10 cellular contexts compared by ENCODE assay signal in genomic region chr3:66609660-66610547, GRCh38.
DNase-seq lines count a peak whose midpoint lies in the region; ATAC-seq and TF ChIP-seq lines count a peak whose summit lies in the region.
"Had no signal": no experiment of that assay in that cellular context is flagged by ENCODE, and none has a peak within 500 bp of the region (broad histone marks: within the 10 kb centered on the region; RNA-seq: fewer than 3 reads in every experiment).

No MANE protein-coding gene starts in this region.

- no peak overlapping the region for H2BK5ac ChIP-seq in trophoblast cell (ENCODE audit: low read depth, low read length, poor library complexity)

- H3K23ac ChIP-seq in trophoblast cell (ENCODE audit: low read length): no peak overlapping the region

- DNase-seq in GM23338 (ENCODE audit: low spot score): peak; percentile 83
- peak; percentile 91 for DNase-seq in NCI-H345 (lab: John Stamatoyannopoulos, UW)
- peak; percentile 52 for DNase-seq in colonic mucosa
- peak in 30 of 56 donors; percentile 2 to 71 (median 25) for DNase-seq in nucleus accumbens (lab: John Stamatoyannopoulos, UW)
- DNase-seq in trophoblast cell: no peak
- no peak for DNase-seq in NCI-H1048 (lab: John Stamatoyannopoulos, UW)
- DNase-seq: activated naive CD4-positive, alpha-beta T cell treated with Interleukin-2 at 50 U/mL for 16 hours; tibial artery had no signal

- no peak overlapping the region for H2AK5ac ChIP-seq in trophoblast cell (ENCODE audit: low read length)

- no peak for TF ChIP-seq CTCF in GM23338 (conservative IDR thresholded peaks at IDR 0.05; ENCODE audit: low read depth in 2 of 2)
- no peak for TF ChIP-seq CTCF in colonic mucosa (IDR thresholded peaks at IDR 0.05)

- intact Hi-C loops in colonic mucosa (cut with DNase I): no loop called here

- H3K27me3 ChIP-seq in GM23338 (ENCODE audit: insufficient read depth) (no peaks in the 10 kb centered on the region), colonic mucosa (no peaks in the 10 kb centered on the region), trophoblast cell (ENCODE audit: insufficient read depth, low read length) (no peaks in the 10 kb centered on the region)
- H3K27me3 ChIP-seq: tibial artery had no signal

- H3K79me2 ChIP-seq in GM23338 (replicated peaks; ENCODE audit: insufficient read depth): no peaks in the 10 kb centered on the region
- no peaks in the 10 kb centered on the region for H3K79me2 ChIP-seq in trophoblast cell (ENCODE audit: control insufficient read depth, insufficient read depth, low read length, poor library complexity)

- no peak overlapping the region for H3K14ac ChIP-seq in trophoblast cell (ENCODE audit: low read length)

- H2BK12ac ChIP-seq in trophoblast cell (ENCODE audit: low read length): no peak overlapping the region

- peak overlapping the region; percentile 89 for H3K27ac Mint-ChIP-seq in GM23338

- H3K9me3 Mint-ChIP-seq in GM23338: no peaks in the 10 kb centered on the region; the same call in 2 of the 3 replicates

- no peak overlapping the region for H4K12ac ChIP-seq in trophoblast cell (ENCODE audit: low read depth, low read length)

- no peaks in the 10 kb centered on the region for H3K79me1 ChIP-seq in trophoblast cell (ENCODE audit: low read length)

- H4K91ac ChIP-seq in trophoblast cell (ENCODE audit: low read depth, low read length): no peak overlapping the region

- no peak overlapping the region for H4K8ac ChIP-seq in trophoblast cell (ENCODE audit: low read depth, low read length)

- H3K36me3 Mint-ChIP-seq in GM23338 (ENCODE audit: low read depth): no peaks in the 10 kb centered on the region

- H3K27ac ChIP-seq in GM23338 (ENCODE audit: low read depth) (peak overlapping the region; percentile 48), colonic mucosa (no peak overlapping the region), trophoblast cell (ENCODE audit: low read depth, low read length) (no peak overlapping the region)
- H3K27ac ChIP-seq: tibial artery had no signal

- peaks cover 14% of the 10 kb centered on the region for H3K27me3 Mint-ChIP-seq in GM23338 (ENCODE audit: insufficient read depth, low read depth, poor library complexity)

- H4K20me1 ChIP-seq in GM23338 (replicated peaks; ENCODE audit: insufficient read depth): no peaks in the 10 kb centered on the region

- 0 out of 2 replicates have a peak, but pooled peaks cover 8% of the 10 kb centered on the region for H3K9me2 ChIP-seq in GM23338 (ENCODE audit: insufficient read depth)

- H3K4me1 Mint-ChIP-seq in GM23338: peaks cover 23% of the 10 kb centered on the region

- no CpG with 5 or more reads among the region's 8 CpGs for WGBS in trophoblast cell (ENCODE audit: extremely low coverage, insufficient coverage, insufficient read length)

- H3K4me1 ChIP-seq in GM23338 (ENCODE audit: insufficient read depth) (peaks cover 21% of the 10 kb centered on the region), colonic mucosa (no peaks in the 10 kb centered on the region), trophoblast cell (ENCODE audit: control insufficient read depth in 1 of 2, insufficient read depth in 2 of 2, low read length in 2 of 2) (no peaks in the 10 kb centered on the region)

- ATAC-seq in GM23338 (peak; percentile 81), HG03439 (IDR thresholded peaks at IDR 0.05; ENCODE audit: unreplicated experiment) (no peak), GM21737 (IDR thresholded peaks at IDR 0.05; ENCODE audit: unreplicated experiment) (no peak)

- no peak overlapping the region for H3K4me3 ChIP-seq in GM23338
- no peak overlapping the region for H3K4me3 ChIP-seq in colonic mucosa
- no peak overlapping the region for H3K4me3 ChIP-seq in trophoblast cell (ENCODE audit: low read depth, low read length)
- H3K4me3 ChIP-seq: tibial artery had no signal

- H3K18ac ChIP-seq in trophoblast cell (ENCODE audit: low read length): no peak overlapping the region

- H2AFZ ChIP-seq in GM23338: no peak overlapping the region
- no peak overlapping the region for H2AFZ ChIP-seq in trophoblast cell (ENCODE audit: insufficient read depth, low read length, poor library complexity)

- no peak overlapping the region for H2BK120ac ChIP-seq in trophoblast cell (ENCODE audit: insufficient read depth, low read length, poor library complexity)

- no peak overlapping the region for H3K4ac ChIP-seq in trophoblast cell (ENCODE audit: low read depth, low read length)

- peak overlapping the region; percentile 71 for H3K4me2 ChIP-seq in GM23338
- no peak overlapping the region for H3K4me2 ChIP-seq in trophoblast cell (ENCODE audit: low read length)

- H3K9ac ChIP-seq in colonic mucosa (ENCODE audit: low read depth in 2 of 2, low read length in 2 of 2) (no peak overlapping the region), trophoblast cell (ENCODE audit: low read length) (no peak overlapping the region)

- H3K9me3 ChIP-seq in colonic mucosa (no peaks in the 10 kb centered on the region), trophoblast cell (ENCODE audit: insufficient read depth, low read depth, low read length) (no peaks in the 10 kb centered on the region)
- H3K9me3 ChIP-seq: tibial artery had no signal

- H3K4me3 Mint-ChIP-seq in GM23338: peak overlapping the region; percentile 41; the same call in 2 of the 3 replicates

- no peaks in the 10 kb centered on the region for H3F3A ChIP-seq in GM23338 (replicated peaks; ENCODE audit: low read depth)

- H3K36me3 ChIP-seq in GM23338 (ENCODE audit: insufficient read depth) (no peaks in the 10 kb centered on the region), colonic mucosa (no peaks in the 10 kb centered on the region), trophoblast cell (ENCODE audit: control insufficient read depth in 1 of 2, insufficient read depth in 2 of 2, low read length in 2 of 2) (no peaks in the 10 kb centered on the region)
- H3K36me3 ChIP-seq: tibial artery had no signal

TF ChIP-seq in GM23338, 12 proteins besides CTCF, POLR2A, EP300 and RAD21:
- TF ChIP-seq EZH2phosphoT487 (IDR thresholded peaks at IDR 0.05; ENCODE audit: unreplicated experiment): no peak
- TF ChIP-seq, protein P1, sequence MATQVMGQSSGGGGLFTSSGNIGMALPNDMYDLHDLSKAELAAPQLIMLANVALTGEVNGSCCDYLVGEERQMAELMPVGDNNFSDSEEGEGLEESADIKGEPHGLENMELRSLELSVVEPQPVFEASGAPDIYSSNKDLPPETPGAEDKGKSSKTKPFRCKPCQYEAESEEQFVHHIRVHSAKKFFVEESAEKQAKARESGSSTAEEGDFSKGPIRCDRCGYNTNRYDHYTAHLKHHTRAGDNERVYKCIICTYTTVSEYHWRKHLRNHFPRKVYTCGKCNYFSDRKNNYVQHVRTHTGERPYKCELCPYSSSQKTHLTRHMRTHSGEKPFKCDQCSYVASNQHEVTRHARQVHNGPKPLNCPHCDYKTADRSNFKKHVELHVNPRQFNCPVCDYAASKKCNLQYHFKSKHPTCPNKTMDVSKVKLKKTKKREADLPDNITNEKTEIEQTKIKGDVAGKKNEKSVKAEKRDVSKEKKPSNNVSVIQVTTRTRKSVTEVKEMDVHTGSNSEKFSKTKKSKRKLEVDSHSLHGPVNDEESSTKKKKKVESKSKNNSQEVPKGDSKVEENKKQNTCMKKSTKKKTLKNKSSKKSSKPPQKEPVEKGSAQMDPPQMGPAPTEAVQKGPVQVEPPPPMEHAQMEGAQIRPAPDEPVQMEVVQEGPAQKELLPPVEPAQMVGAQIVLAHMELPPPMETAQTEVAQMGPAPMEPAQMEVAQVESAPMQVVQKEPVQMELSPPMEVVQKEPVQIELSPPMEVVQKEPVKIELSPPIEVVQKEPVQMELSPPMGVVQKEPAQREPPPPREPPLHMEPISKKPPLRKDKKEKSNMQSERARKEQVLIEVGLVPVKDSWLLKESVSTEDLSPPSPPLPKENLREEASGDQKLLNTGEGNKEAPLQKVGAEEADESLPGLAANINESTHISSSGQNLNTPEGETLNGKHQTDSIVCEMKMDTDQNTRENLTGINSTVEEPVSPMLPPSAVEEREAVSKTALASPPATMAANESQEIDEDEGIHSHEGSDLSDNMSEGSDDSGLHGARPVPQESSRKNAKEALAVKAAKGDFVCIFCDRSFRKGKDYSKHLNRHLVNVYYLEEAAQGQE (IDR thresholded peaks at IDR 0.05; ENCODE audit: unreplicated experiment): no peak

Comparison
In these comparisons a context has a peak if more than half of its experiments do, and no peak if none do; other contexts are left out.
1. DNase-seq: peak in GM23338 (single experiment), NCI-H345 (single experiment), colonic mucosa (single experiment) and nucleus accumbens (30 of 56); none in trophoblast cell (0 of 2) and NCI-H1048 (single experiment).